Comparison of ENCODE assay signal across 8 cellular contexts in the genomic region with DNA sequence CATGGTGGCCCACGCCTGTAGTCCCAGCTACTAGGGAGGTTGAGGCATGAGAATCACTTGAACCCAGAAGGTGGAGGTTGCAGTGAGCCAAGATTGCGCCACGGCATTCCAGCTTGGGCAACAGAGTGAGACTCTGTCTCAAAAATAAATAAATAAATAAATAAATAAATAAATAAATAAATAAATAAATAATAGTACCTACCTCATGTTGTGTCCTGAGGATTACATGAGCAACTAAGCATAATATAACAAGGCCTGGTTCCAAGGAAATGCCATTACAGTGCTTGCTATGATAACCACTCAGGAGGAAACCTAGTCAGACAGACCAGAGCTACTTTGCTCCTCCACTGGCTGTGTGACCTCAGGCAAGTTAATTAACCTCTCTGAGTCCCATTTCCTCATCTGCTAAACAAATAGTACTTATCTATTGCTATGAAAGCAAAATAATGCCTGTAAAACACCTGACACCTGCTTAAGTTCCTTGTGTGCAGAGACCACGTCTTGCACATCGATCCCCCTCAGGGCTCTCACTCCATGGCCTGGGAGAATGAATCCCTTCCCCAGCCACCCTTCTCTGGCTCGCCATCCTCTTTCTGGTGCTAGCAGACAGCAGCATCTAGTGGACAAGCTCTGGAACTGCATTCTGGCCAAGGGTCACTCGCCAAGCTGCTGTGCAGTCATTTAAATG. TPM values are rescaled to one million over a fixed set of nuclear protein-coding genes. Genes with fewer than 3 reads are reported as not detected.
A peak's percentile ranks its signal among the peaks of the same experiment; 100 is the strongest.
DNase-seq lines count a peak whose midpoint lies in the region; ATAC-seq and TF ChIP-seq lines count a peak whose summit lies in the region.
"Had no signal": no experiment of that assay in that cellular context is flagged by ENCODE, and none has a peak within 500 bp of the region (broad histone marks: within the 10 kb centered on the region; RNA-seq: fewer than 3 reads in every experiment).

No MANE protein-coding gene starts in this region.

- peak; percentile 81 for DNase-seq in GM12865 (ENCODE audit: low read depth)
- DNase-seq in NCI-H1417 treated with DMSO at 0.1 percent for 48 hours (lab: John Stamatoyannopoulos, UW) = peak; percentile 8
- peak in 18 of 34 experiments; percentile 18 to 48 (median 31) for DNase-seq in T-cell
- peak; percentile 85 for DNase-seq in astrocyte of the hippocampus (ENCODE audit: low read depth, low spot score)
- peak; percentile 57 to 58 for DNase-seq in hippocampal formation (lab: John Stamatoyannopoulos, UW)
- peak; percentile 24 to 37 for DNase-seq in gastrocnemius medialis

- no peaks in the 10 kb centered on the region for H3K9me3 ChIP-seq in gastrocnemius medialis

- peaks cover 0 to 12% (median 4%) of the 10 kb centered on the region in 3 donors for H3K4me1 Mint-ChIP-seq in T-cell

- H3K9me3 Mint-ChIP-seq in T-cell = no peaks in the 10 kb centered on the region
- H3K9me3 Mint-ChIP-seq: dendritic cell treated with granulocyte-macrophage colony-stimulating factor and Interleukin-4, amounts not matched to agents 40 ng/mL and 50 ng/mL, for 4 days had no signal

- peak; percentile 100 for TF ChIP-seq CTCF in GM12865 (IDR thresholded peaks at IDR 0.05; ENCODE audit: insufficient read depth, low read depth, low read length, missing control alignments)
- TF ChIP-seq CTCF in gastrocnemius medialis (IDR thresholded peaks at IDR 0.05 in 4 of 5, conservative IDR thresholded peaks at IDR 0.05 in 1 of 5) = peak; percentile 83 to 98 (median 90)

- no peaks in the 10 kb centered on the region for H3K4me1 ChIP-seq in gastrocnemius medialis

- H3K27ac ChIP-seq in gastrocnemius medialis = no peak overlapping the region

- no peak for TF ChIP-seq POLR2A in gastrocnemius medialis (IDR thresholded peaks at IDR 0.05)

- H3K36me3 Mint-ChIP-seq in T-cell = no peaks in the 10 kb centered on the region

- H3K27me3 Mint-ChIP-seq in T-cell = peaks cover 44 to 70% of the 10 kb centered on the region in 2 donors

- no peak overlapping the region for H3K27ac Mint-ChIP-seq in T-cell
- H3K27ac Mint-ChIP-seq: dendritic cell treated with granulocyte-macrophage colony-stimulating factor and Interleukin-4, amounts not matched to agents 40 ng/mL and 50 ng/mL, for 4 days had no signal

- peaks cover 14 to 30% (median 28%) of the 10 kb centered on the region in 3 donors for H3K27me3 ChIP-seq in gastrocnemius medialis

- ATAC-seq in T-cell (replicated peaks in 1 of 4) (peak; percentile 60 to 72 (median 66)), gastrocnemius medialis (peak; percentile 66 to 70), GM19023 (IDR thresholded peaks at IDR 0.05; ENCODE audit: unreplicated experiment) (no peak)

- POLR2A ChIA-PET in T-cell (lab: Charles Lee) = interaction anchor here in 1 of 2 donors (0.6 kb wide), 1 partner anchor 25 kb away, joined by 3 read pairs; no protein-coding TSS in a partner anchor

- CTCF ChIA-PET in T-cell (lab: Charles Lee) = interaction anchor here (0.6 to 2.4 kb wide), 8 partner anchors 8 to 246 kb away, joined by 3 to 26 read pairs (median 4); no protein-coding TSS in a partner anchor

- in situ Hi-C loops in gastrocnemius medialis (cut with MboI; ENCODE audit: low sequenced_read_pairs in 4 of 4) = loop anchor here in 3 of 4 donors (5.0 to 25.0 kb wide), 3 partner anchors 110 to 180 kb away; no protein-coding TSS in a partner anchor

- H3K4me3 ChIP-seq in GM12865 (ENCODE audit: low read depth, low read length) (no peak overlapping the region), gastrocnemius medialis (no peak overlapping the region)

- no peaks in the 10 kb centered on the region for H3K36me3 ChIP-seq in gastrocnemius medialis

- intact Hi-C loops in gastrocnemius medialis (cut with DNase I; ENCODE audit: low total_unique reads) = loop anchor here (1.0 to 10.0 kb wide), 2 partner anchors 109 to 172 kb away; no protein-coding TSS in a partner anchor

- H3K4me3 Mint-ChIP-seq in T-cell = no peak overlapping the region
- H3K4me3 Mint-ChIP-seq: dendritic cell treated with granulocyte-macrophage colony-stimulating factor and Interleukin-4, amounts not matched to agents 40 ng/mL and 50 ng/mL, for 4 days had no signal

RNA-seq across cellular contexts. Expression of gene EPOP, which starts 7.5 kb away (rescaled TPM):
- total RNA-seq in T-cell (1 to 10 TPM in 1 of 5 donors, under 1 TPM in 4; 0.68 to 1.6 (median 0.90) TPM), gastrocnemius medialis (1 to 10 TPM in 1 of 4 donors, under 1 TPM in 2, not detected in 1; 0.29 to 1.2 (median 0.75) TPM)

RNA-seq across cellular contexts. Expression of gene MLLT6, which starts 37.8 kb away (rescaled TPM):
- 100 to 1,000 TPM; 412 to 506 (median 480) TPM for total RNA-seq in T-cell
- total RNA-seq in gastrocnemius medialis = 10 to 100 TPM; 48.2 to 76.8 (median 56.3) TPM

Comparison
In these comparisons a context has a peak if more than half of its experiments do, and no peak if none do; other contexts are left out.
1. DNase-seq: peak in every context shown above with its lines; median percentile 85 in astrocyte of the hippocampus; 81 in GM12865; 58 in hippocampal formation; 31 in T-cell; 30 in gastrocnemius medialis; 8 in NCI-H1417 treated with DMSO at 0.1 percent for 48 hours.
2. RNA of gene MLLT6, which starts 37.8 kb away (total RNA-seq): 412 to 506 TPM in T-cell; 48.2 to 76.8 TPM in gastrocnemius medialis; every median in the first group is over 4 times any median in the second.